In the genomic region with DNA sequence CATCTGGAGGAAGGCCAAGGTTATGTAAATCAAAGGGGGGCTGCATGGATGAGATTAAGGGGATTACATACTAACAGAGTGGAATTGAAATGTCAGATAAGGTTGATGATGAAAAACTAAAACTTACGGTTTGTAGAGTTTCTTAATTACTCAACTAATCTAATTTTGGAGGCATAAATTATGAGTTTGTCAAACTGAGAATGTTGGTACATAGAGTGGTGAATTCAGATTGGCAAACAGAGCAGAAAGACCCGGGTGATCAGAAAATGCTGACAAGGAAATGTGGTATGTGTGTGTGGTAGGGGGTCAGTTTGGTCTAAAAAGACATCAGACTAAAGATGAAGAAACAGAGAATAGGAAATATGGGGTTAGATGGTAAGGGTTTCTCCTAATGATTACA, we compare ENCODE assay signal across 22 cellular contexts. TPM values are rescaled to one million over a fixed set of nuclear protein-coding genes. Genes with fewer than 3 reads are reported as not detected.
A peak's percentile ranks its signal among the peaks of the same experiment; 100 is the strongest.
DNase-seq lines count a peak whose midpoint lies in the region; ATAC-seq, FAIRE-seq and TF ChIP-seq lines count a peak whose summit lies in the region.
"Had no signal": no experiment of that assay in that cellular context is flagged by ENCODE, and none has a peak within 500 bp of the region (broad histone marks: within the 10 kb centered on the region; RNA-seq: fewer than 3 reads in every experiment).

No MANE protein-coding gene starts in this region.

- H3K9me3 ChIP-seq in OCI-LY3 (ENCODE audit: insufficient read depth, low read length), result no peaks in the 10 kb centered on the region
- no peaks in the 10 kb centered on the region for H3K9me3 ChIP-seq in thyroid gland
- H3K9me3 ChIP-seq: A549, Caco-2, HAP-1 had no signal

- TF ChIP-seq POLR2A in GM12892 (IDR thresholded peaks at IDR 0.05; ENCODE audit: low read depth, low read length) (no peak), thyroid gland (IDR thresholded peaks at IDR 0.05) (no peak)

- H3K27me3 ChIP-seq in GM06990 (replicated peaks; ENCODE audit: control insufficient read depth, insufficient read depth, low read length), result no peaks in the 10 kb centered on the region
- no peaks in the 10 kb centered on the region for H3K27me3 ChIP-seq in OCI-LY3 (ENCODE audit: low read depth, low read length)
- no peaks in the 10 kb centered on the region for H3K27me3 ChIP-seq in thyroid gland
- H3K27me3 ChIP-seq: BLaER1 had no signal

- H3K27ac Mint-ChIP-seq in stimulated activated memory B cell treated with anti-CD40 and anti-IgM and Interleukin-4, amounts not matched to agents 10 μg/mL and 1 μg/mL and 100 μg/mL, for 72 hours, result peak overlapping the region; percentile 12
- H3K27ac Mint-ChIP-seq in progenitor cell of endocrine pancreas, result no peak overlapping the region
- H3K27ac Mint-ChIP-seq: CD4-positive, CD25-positive, alpha-beta regulatory T cell; CD8-positive, alpha-beta T cell; HFFc6 had no signal

- FAIRE-seq in GM12892 (lab: Jason Lieb, UNC), result peak; percentile 74
- FAIRE-seq: A549, G401.6, H54 had no signal

- H3K9me3 Mint-ChIP-seq in stimulated activated memory B cell treated with anti-CD40 and anti-IgM and Interleukin-4, amounts not matched to agents 10 μg/mL and 1 μg/mL and 100 μg/mL, for 72 hours, result no peaks in the 10 kb centered on the region
- no peaks in the 10 kb centered on the region for H3K9me3 Mint-ChIP-seq in progenitor cell of endocrine pancreas (ENCODE audit: low read depth)
- H3K9me3 Mint-ChIP-seq: CD8-positive, alpha-beta T cell had no signal

- H3K36me3 Mint-ChIP-seq in stimulated activated memory B cell treated with anti-CD40 and anti-IgM and Interleukin-4, amounts not matched to agents 10 μg/mL and 1 μg/mL and 100 μg/mL, for 72 hours, result no peaks in the 10 kb centered on the region
- H3K36me3 Mint-ChIP-seq in progenitor cell of endocrine pancreas (ENCODE audit: insufficient read depth), result no peaks in the 10 kb centered on the region
- H3K36me3 Mint-ChIP-seq: CD4-positive, CD25-positive, alpha-beta regulatory T cell; CD8-positive, alpha-beta T cell had no signal

- H3K4me3 ChIP-seq in GM06990 (replicated peaks; ENCODE audit: low read depth, low read length), result no peak overlapping the region
- peak overlapping the region; percentile 46 for H3K4me3 ChIP-seq in OCI-LY3 (ENCODE audit: low read length)
- H3K4me3 ChIP-seq in thyroid gland (replicated peaks in 1 of 3), result no peak overlapping the region
- H3K4me3 ChIP-seq: A549, BLaER1, HAP-1 had no signal

- TF ChIP-seq CTCF in GM06990 (IDR thresholded peaks at IDR 0.05; ENCODE audit: insufficient read depth, low read length, poor library complexity, severe bottlenecking), result no peak
- TF ChIP-seq CTCF in OCI-LY3 (IDR thresholded peaks at IDR 0.05; ENCODE audit: low read depth, low read length), result no peak
- no peak for TF ChIP-seq CTCF in progenitor cell of endocrine pancreas (IDR thresholded peaks at IDR 0.05; ENCODE audit: unreplicated experiment)
- no peak for TF ChIP-seq CTCF in thyroid gland (IDR thresholded peaks at IDR 0.05)

- peak overlapping the region; percentile 70 for H3K4me2 ChIP-seq in OCI-LY3 (ENCODE audit: low read length)
- H3K4me2 ChIP-seq: A549, BLaER1 had no signal

- no peaks in the 10 kb centered on the region for H3K79me2 ChIP-seq in OCI-LY3 (ENCODE audit: low read length)

- H3K36me3 ChIP-seq in GM06990 (ENCODE audit: control insufficient read depth, insufficient read depth, low read length), result no peaks in the 10 kb centered on the region
- no peaks in the 10 kb centered on the region for H3K36me3 ChIP-seq in OCI-LY3 (replicated peaks; ENCODE audit: low read depth, low read length)
- no peaks in the 10 kb centered on the region for H3K36me3 ChIP-seq in thyroid gland
- H3K36me3 ChIP-seq: BLaER1, HAP-1 had no signal

- WGBS in thyroid gland, 2 donors, result 76 to 85% methylated on average over 2 of the region's 2 CpGs

- no peak for ATAC-seq in stimulated activated memory B cell treated with anti-CD40 and anti-IgM and Interleukin-4, amounts not matched to agents 10 μg/mL and 1 μg/mL and 100 μg/mL, for 72 hours
- ATAC-seq: A549; CD8-positive, alpha-beta T cell had no signal

- H3K27me3 Mint-ChIP-seq in stimulated activated memory B cell treated with anti-CD40 and anti-IgM and Interleukin-4, amounts not matched to agents 10 μg/mL and 1 μg/mL and 100 μg/mL, for 72 hours, result no peaks in the 10 kb centered on the region
- peaks cover 25% of the 10 kb centered on the region for H3K27me3 Mint-ChIP-seq in progenitor cell of endocrine pancreas

- H3K27ac ChIP-seq in OCI-LY3 (ENCODE audit: low read length) (peak overlapping the region; percentile 67), thyroid gland (no peak overlapping the region)
- H3K27ac ChIP-seq: A549, BLaER1, C4-2B had no signal

- H3K4me1 ChIP-seq in OCI-LY3 (ENCODE audit: low read length), result peaks cover 62% of the 10 kb centered on the region
- H3K4me1 ChIP-seq in thyroid gland, result no peaks in the 10 kb centered on the region
- H3K4me1 ChIP-seq: A549, Caco-2, HAP-1 had no signal

- intact Hi-C loops in thyroid gland (cut with DNase I), result no loop called here

- H3K9ac ChIP-seq in OCI-LY3 (ENCODE audit: low read length), result peak overlapping the region; percentile 38
- H3K9ac ChIP-seq: BLaER1 had no signal

- H3K4me1 Mint-ChIP-seq in stimulated activated memory B cell treated with anti-CD40 and anti-IgM and Interleukin-4, amounts not matched to agents 10 μg/mL and 1 μg/mL and 100 μg/mL, for 72 hours, result peaks cover 29% of the 10 kb centered on the region
- H3K4me1 Mint-ChIP-seq in progenitor cell of endocrine pancreas (ENCODE audit: low read depth), result peaks cover 10% of the 10 kb centered on the region

- H4K20me1 ChIP-seq in OCI-LY3 (ENCODE audit: insufficient read depth, low read length), result no peaks in the 10 kb centered on the region
- H4K20me1 ChIP-seq: BLaER1 had no signal

- H2AFZ ChIP-seq in OCI-LY3 (ENCODE audit: low read depth, low read length), result 0 out of 2 replicates have a peak overlapping the region, but pooled peaks have one; percentile 6

- peak overlapping the region; percentile 1 for H3K4me3 Mint-ChIP-seq in stimulated activated memory B cell treated with anti-CD40 and anti-IgM and Interleukin-4, amounts not matched to agents 10 μg/mL and 1 μg/mL and 100 μg/mL, for 72 hours
- no peak overlapping the region for H3K4me3 Mint-ChIP-seq in progenitor cell of endocrine pancreas (ENCODE audit: low read depth)
- H3K4me3 Mint-ChIP-seq: CD4-positive, CD25-positive, alpha-beta regulatory T cell; CD8-positive, alpha-beta T cell; HFFc6 had no signal

- DNase-seq in GM06990 (ENCODE audit: extremely low read depth, insufficient read length) (peak; percentile 41), GM12892 (ENCODE audit: insufficient read length) (no peak), AG08396 (ENCODE audit: low spot score) (no peak), progenitor cell of endocrine pancreas (ENCODE audit: low spot score, unreplicated experiment) (no peak), thyroid gland (no peak)
- DNase-seq: 8988T; ACHN; Caco-2; CD4-positive, CD25-positive, alpha-beta regulatory T cell; CD8-positive, alpha-beta T cell; DMS153; DND-41; GOT3; HFFc6 had no signal

RNA-seq across cellular contexts. Expression of a gene that starts 11.0 kb away (rescaled TPM):
- not detected for polyA plus RNA-seq in GM12892 (2012; ENCODE audit: missing spikeins)
- total RNA-seq in progenitor cell of endocrine pancreas, result not detected in 2 replicates
- total RNA-seq in thyroid gland, result not detected
- total RNA-seq: Caco-2; CD4-positive, CD25-positive, alpha-beta regulatory T cell; CD8-positive, alpha-beta T cell; HFFc6 had no signal
- polyA plus RNA-seq: A549; CD4-positive, CD25-positive, alpha-beta regulatory T cell had no signal

RNA-seq across cellular contexts. Expression of a gene that starts 40.3 kb away (rescaled TPM):
- 4.9 TPM for polyA plus RNA-seq in GM12892 (2012; ENCODE audit: missing spikeins)
- total RNA-seq in progenitor cell of endocrine pancreas (not detected in 2 replicates), thyroid gland (10 to 100 TPM in 1 of 4 donors, 1 to 10 TPM in 3; 6.1 to 44.2 (median 7.0) TPM)
- total RNA-seq: Caco-2; CD8-positive, alpha-beta T cell; HFFc6 had no signal
- polyA plus RNA-seq: A549 had no signal

RNA-seq across cellular contexts. Expression of a gene that starts 57.6 kb away (rescaled TPM):
- polyA plus RNA-seq in GM12892 (2012; ENCODE audit: missing spikeins), result 0.57 TPM
- 0.33 TPM in 1 of 2 replicates, not detected in the other for total RNA-seq in progenitor cell of endocrine pancreas
- 10 to 100 TPM in 1 of 4 donors, 1 to 10 TPM in 3; 4.1 to 53.9 (median 7.9) TPM for total RNA-seq in thyroid gland
- total RNA-seq: Caco-2; CD4-positive, CD25-positive, alpha-beta regulatory T cell; CD8-positive, alpha-beta T cell; HFFc6 had no signal
- polyA plus RNA-seq: A549; CD4-positive, CD25-positive, alpha-beta regulatory T cell had no signal

RNA-seq across cellular contexts. Expression of a gene that starts 58.2 kb away (rescaled TPM):
- polyA plus RNA-seq in GM12892 (2012; ENCODE audit: missing spikeins), result 1.2 TPM
- not detected in 2 replicates for total RNA-seq in progenitor cell of endocrine pancreas
- total RNA-seq in thyroid gland, result 1 to 10 TPM in 2 of 4 donors, under 1 TPM in 2; 0.49 to 1.6 (median 0.92) TPM
- total RNA-seq: Caco-2; CD4-positive, CD25-positive, alpha-beta regulatory T cell; CD8-positive, alpha-beta T cell; HFFc6 had no signal
- polyA plus RNA-seq: A549; CD4-positive, CD25-positive, alpha-beta regulatory T cell had no signal
